ENCODE assay signal across 17 cellular contexts in the genomic region with DNA sequence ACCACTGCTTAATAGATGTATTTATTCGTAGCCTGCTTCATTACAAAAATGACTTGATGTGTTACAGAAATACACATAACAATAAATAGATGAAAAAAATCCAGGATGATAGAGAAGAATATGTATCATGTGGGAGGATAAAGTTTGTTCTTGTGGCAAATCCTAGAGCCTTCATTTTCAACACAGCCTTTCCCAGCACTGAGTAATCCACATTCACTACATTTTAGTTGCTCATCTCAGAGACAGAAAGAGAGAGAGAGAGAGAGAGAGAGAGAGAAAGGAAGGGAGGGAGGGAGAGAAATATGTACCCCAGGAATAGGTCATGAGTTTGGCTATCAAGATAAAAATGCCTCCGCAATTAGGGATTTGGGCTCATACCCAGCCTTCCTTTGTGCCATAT.
DNase-seq lines count a peak whose midpoint lies in the region; ATAC-seq, FAIRE-seq and TF ChIP-seq lines count a peak whose summit lies in the region.
"Had no signal": no experiment of that assay in that cellular context is flagged by ENCODE, and none has a peak within 500 bp of the region (broad histone marks: within the 10 kb centered on the region; RNA-seq: fewer than 3 reads in every experiment).

No MANE protein-coding gene starts in this region.

- H3K9me3 ChIP-seq in CD4-positive, alpha-beta T cell (ENCODE audit: control insufficient read depth, low read length) = no peaks in the 10 kb centered on the region
- no peaks in the 10 kb centered on the region for H3K9me3 ChIP-seq in astrocyte (ENCODE audit: insufficient read depth, low read depth, low read length)
- H3K9me3 ChIP-seq: SJCRH30 had no signal

- in situ Hi-C loops in brain microvascular endothelial cell (cut with HindIII; ENCODE audit: low pct_ligation_motif_present, low sequenced_read_pairs) = no loop called here

- intact Hi-C loops in CD4-positive, alpha-beta T cell (cut with DNase I, micrococcal nuclease) = no loop called here

- peak overlapping the region; percentile 19 for H3K27ac Mint-ChIP-seq in CD4-positive, alpha-beta T cell
- H3K27ac Mint-ChIP-seq in astrocyte (ENCODE audit: unreplicated experiment) = peak overlapping the region; percentile 23
- H3K27ac Mint-ChIP-seq in natural killer cell treated with Interleukin-12 subunit alpha and Interleukin-12 subunit beta and Interleukin-15 and Interleukin-18, amount 100 ng/mL, for 72 hours = peak overlapping the region; percentile 4 to 6

- no peak for DNase-seq in CD4-positive, alpha-beta T cell
- DNase-seq in ELR (ENCODE audit: low read depth) (peak; percentile 10), astrocyte (ENCODE audit: low read depth) (no peak), NAMALWA (ENCODE audit: low spot score) (no peak), H4 (ENCODE audit: low spot score) (no peak), brain microvascular endothelial cell (no peak)
- no peak for DNase-seq in natural killer cell treated with Interleukin-12 subunit alpha and Interleukin-12 subunit beta and Interleukin-15 and Interleukin-18, amount 100 ng/mL, for 72 hours (ENCODE audit: low spot score)
- DNase-seq: DMS53, NCI-H1048, NCI-H146, NCI-H2081, NCI-H510A, NCI-H774, SJCRH30 had no signal

- FAIRE-seq in astrocyte (lab: Jason Lieb, UNC) = no peak
- FAIRE-seq: G401.6 had no signal

- POLR2A ChIA-PET in CD4-positive, alpha-beta T cell (lab: Charles Lee) = no interaction called here

- no peaks in the 10 kb centered on the region for H3K27me3 ChIP-seq in CD4-positive, alpha-beta T cell (ENCODE audit: control insufficient read depth, insufficient read depth, low read length)
- no peaks in the 10 kb centered on the region for H3K27me3 ChIP-seq in astrocyte (ENCODE audit: insufficient read depth, low read length)
- no peaks in the 10 kb centered on the region for H3K27me3 ChIP-seq in brain microvascular endothelial cell (replicated peaks)
- H3K27me3 ChIP-seq: SJCRH30 had no signal

- peaks cover 20% of the 10 kb centered on the region for H3K4me1 ChIP-seq in astrocyte (ENCODE audit: insufficient read depth, low read length)
- H3K4me1 ChIP-seq: SJCRH30 had no signal

- H3K4me1 Mint-ChIP-seq in CD4-positive, alpha-beta T cell (ENCODE audit: low read depth) = peaks cover 86% of the 10 kb centered on the region
- peaks cover 72% of the 10 kb centered on the region for H3K4me1 Mint-ChIP-seq in astrocyte (ENCODE audit: low read depth, unreplicated experiment)
- peaks cover 60 to 74% of the 10 kb centered on the region in 2 donors for H3K4me1 Mint-ChIP-seq in natural killer cell treated with Interleukin-12 subunit alpha and Interleukin-12 subunit beta and Interleukin-15 and Interleukin-18, amount 100 ng/mL, for 72 hours (ENCODE audit: low read depth in 2 of 2)

- H4K20me1 ChIP-seq in astrocyte (ENCODE audit: insufficient read depth, low read length) = peaks cover 69% of the 10 kb centered on the region

- no peaks in the 10 kb centered on the region for H3K36me3 ChIP-seq in astrocyte (ENCODE audit: insufficient read depth, low read length)
- peaks cover 7% of the 10 kb centered on the region for H3K36me3 ChIP-seq in brain microvascular endothelial cell (replicated peaks)

- CTCF ChIA-PET in CD4-positive, alpha-beta T cell (lab: Charles Lee) = no interaction called here

- H3K27me3 Mint-ChIP-seq in CD4-positive, alpha-beta T cell = no peaks in the 10 kb centered on the region
- H3K27me3 Mint-ChIP-seq in astrocyte (ENCODE audit: low read depth, unreplicated experiment) = no peaks in the 10 kb centered on the region
- no peaks in the 10 kb centered on the region for H3K27me3 Mint-ChIP-seq in natural killer cell treated with Interleukin-12 subunit alpha and Interleukin-12 subunit beta and Interleukin-15 and Interleukin-18, amount 100 ng/mL, for 72 hours

- H3K4me3 ChIP-seq in astrocyte (ENCODE audit: insufficient read depth, low read depth, low read length) = no peak overlapping the region
- no peak overlapping the region for H3K4me3 ChIP-seq in brain microvascular endothelial cell (ENCODE audit: low read depth, low read length)
- H3K4me3 ChIP-seq: SJCRH30 had no signal

- no peak overlapping the region for H2AFZ ChIP-seq in astrocyte (ENCODE audit: low read depth, low read length)

- peaks cover 36% of the 10 kb centered on the region for H3K36me3 Mint-ChIP-seq in CD4-positive, alpha-beta T cell (ENCODE audit: low read depth)
- peaks cover 10% of the 10 kb centered on the region for H3K36me3 Mint-ChIP-seq in astrocyte (ENCODE audit: low read depth, unreplicated experiment)
- H3K36me3 Mint-ChIP-seq in natural killer cell treated with Interleukin-12 subunit alpha and Interleukin-12 subunit beta and Interleukin-15 and Interleukin-18, amount 100 ng/mL, for 72 hours = peaks cover 15% of the 10 kb centered on the region

- no peak overlapping the region for H3K9ac ChIP-seq in astrocyte (ENCODE audit: low read length)
- H3K9ac ChIP-seq: KMS-11 had no signal

- no peak for ATAC-seq in CD4-positive, alpha-beta T cell (ENCODE audit: poor library complexity)
- ATAC-seq in natural killer cell treated with Interleukin-12 subunit alpha and Interleukin-12 subunit beta and Interleukin-15 and Interleukin-18, amount 100 ng/mL, for 72 hours = no peak

- no peak overlapping the region for H3K4me3 Mint-ChIP-seq in CD4-positive, alpha-beta T cell
- H3K4me3 Mint-ChIP-seq in astrocyte (ENCODE audit: unreplicated experiment) = no peak overlapping the region
- no peak overlapping the region for H3K4me3 Mint-ChIP-seq in natural killer cell treated with Interleukin-12 subunit alpha and Interleukin-12 subunit beta and Interleukin-15 and Interleukin-18, amount 100 ng/mL, for 72 hours

- H3K79me2 ChIP-seq in astrocyte (ENCODE audit: insufficient read depth, low read length) = peaks cover 94% of the 10 kb centered on the region

- no peak for TF ChIP-seq CTCF in CD4-positive, alpha-beta T cell (IDR thresholded peaks at IDR 0.05)
- TF ChIP-seq CTCF in astrocyte (IDR thresholded peaks at IDR 0.05; ENCODE audit: insufficient read depth, low read depth, low read length) (no peak), brain microvascular endothelial cell (IDR thresholded peaks at IDR 0.05; ENCODE audit: low read depth, low read length, missing control alignments) (no peak)

- no peaks in the 10 kb centered on the region for H3K9me3 Mint-ChIP-seq in CD4-positive, alpha-beta T cell
- H3K9me3 Mint-ChIP-seq in astrocyte (ENCODE audit: unreplicated experiment) = peaks cover 2% of the 10 kb centered on the region
- no peaks in the 10 kb centered on the region for H3K9me3 Mint-ChIP-seq in natural killer cell treated with Interleukin-12 subunit alpha and Interleukin-12 subunit beta and Interleukin-15 and Interleukin-18, amount 100 ng/mL, for 72 hours

- no peak overlapping the region for H3K27ac ChIP-seq in CD4-positive, alpha-beta T cell (ENCODE audit: low read depth, low read length)
- no peak overlapping the region for H3K27ac ChIP-seq in astrocyte (ENCODE audit: low read depth, low read length)
- no peak overlapping the region for H3K27ac ChIP-seq in brain microvascular endothelial cell
- H3K27ac ChIP-seq: KMS-11, RWPE1, SJCRH30 had no signal

- H3K4me2 ChIP-seq in astrocyte (ENCODE audit: low read length) = no peak overlapping the region
- H3K4me2 ChIP-seq: KMS-11 had no signal
